Comparison of ENCODE assay signal across 8 cellular contexts in the genomic region with DNA sequence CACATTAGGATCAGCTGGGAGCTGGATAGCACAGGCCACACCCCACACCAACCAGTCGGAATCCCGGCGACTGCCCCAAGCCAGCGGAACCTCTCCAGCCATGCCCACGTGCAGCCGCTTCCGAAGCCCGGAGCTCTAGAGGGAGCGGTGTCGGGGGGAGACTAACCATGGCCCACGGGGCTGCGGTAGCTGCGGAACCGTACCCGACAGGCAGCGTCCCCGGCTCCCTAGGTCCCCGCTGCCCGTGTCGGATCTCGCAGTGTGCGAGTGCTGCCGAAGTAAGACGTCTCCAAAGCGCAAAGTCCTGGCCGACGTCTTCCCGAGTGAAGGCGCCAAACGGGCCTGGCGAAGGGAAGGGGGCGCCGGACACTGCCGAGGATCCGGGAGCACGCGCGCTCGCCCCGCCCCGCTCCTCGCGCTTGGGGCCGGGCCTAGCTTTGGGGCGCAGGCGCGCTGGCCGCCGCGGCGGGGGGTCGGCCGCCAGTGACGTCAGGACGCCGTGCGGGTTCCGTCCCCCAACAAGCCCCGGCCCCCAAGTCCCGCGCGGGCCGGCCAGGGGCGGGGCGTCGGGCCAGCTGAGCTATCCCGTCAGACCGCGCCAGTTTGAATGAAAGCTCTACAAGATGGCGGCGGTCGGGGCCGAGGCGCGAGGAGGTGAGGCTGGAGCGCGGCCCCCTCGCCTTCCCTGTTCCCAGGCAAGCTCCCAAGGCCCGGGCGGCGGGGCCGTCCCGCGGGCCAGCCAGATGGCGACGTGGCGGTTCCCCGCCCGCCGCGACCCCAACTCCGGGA. TPM values are rescaled to one million over a fixed set of nuclear protein-coding genes. Genes with fewer than 3 reads are reported as not detected.
DNase-seq lines count a peak whose midpoint lies in the region; ATAC-seq and TF ChIP-seq lines count a peak whose summit lies in the region.

A gene with protein sequence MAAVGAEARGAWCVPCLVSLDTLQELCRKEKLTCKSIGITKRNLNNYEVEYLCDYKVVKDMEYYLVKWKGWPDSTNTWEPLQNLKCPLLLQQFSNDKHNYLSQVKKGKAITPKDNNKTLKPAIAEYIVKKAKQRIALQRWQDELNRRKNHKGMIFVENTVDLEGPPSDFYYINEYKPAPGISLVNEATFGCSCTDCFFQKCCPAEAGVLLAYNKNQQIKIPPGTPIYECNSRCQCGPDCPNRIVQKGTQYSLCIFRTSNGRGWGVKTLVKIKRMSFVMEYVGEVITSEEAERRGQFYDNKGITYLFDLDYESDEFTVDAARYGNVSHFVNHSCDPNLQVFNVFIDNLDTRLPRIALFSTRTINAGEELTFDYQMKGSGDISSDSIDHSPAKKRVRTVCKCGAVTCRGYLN (plus strand): TSS at position 601 of the 789 bp plus-strand sequence. CDS start 23 bp downstream, at position 624.

- TF ChIP-seq CTCF in GM10248 (IDR thresholded peaks at IDR 0.05; ENCODE audit: control extremely low read depth, extremely low read depth, low read depth, missing control alignments) (peak; percentile 12), SK-N-SH (IDR thresholded peaks at IDR 0.05) (0 out of 2 replicates have a peak, but pooled peaks have one; percentile 18), suprapubic skin (IDR thresholded peaks at IDR 0.05) (no peak)

- peak within 1 kb of the TSS; percentile 90 for H3K9ac ChIP-seq in SK-N-SH

- H3K27ac ChIP-seq in SK-N-SH (ENCODE audit: low read depth in 2 of 2, low read length in 1 of 2) (peak within 1 kb of the TSS; percentile 94 to 96), suprapubic skin (peak within 1 kb of the TSS; percentile 88)

- TF ChIP-seq EP300 in SK-N-SH (IDR thresholded peaks at IDR 0.05; ENCODE audit: borderline replicate concordance in 1 of 2, low read depth in 1 of 2, low read length in 1 of 2) (no peak), suprapubic skin (IDR thresholded peaks at IDR 0.05) (no peak)

- 0% methylated on average over 6 of the region's 92 CpGs for WGBS in SK-N-SH (ENCODE audit: low lambda C conversion rate)
- WGBS in suprapubic skin = 0% methylated on average over 8 of the region's 92 CpGs

- no peak for TF ChIP-seq RAD21 in SK-N-SH (IDR thresholded peaks at IDR 0.05; ENCODE audit: low read length)

- POLR2A ChIA-PET in GM10248 (lab: Yijun Ruan, JAX) = interaction anchor here (1.0 to 1.7 kb wide), 3 partner anchors 40 to 81 kb away, joined by 4 to 7 read pairs (median 4); a partner anchor contains a TSS
- POLR2A ChIA-PET in SK-N-SH (lab: Yijun Ruan, JAX) = interaction anchor here (0.8 to 2.8 kb wide), 5 partner anchors 9 to 81 kb away, joined by 3 to 36 read pairs (median 12); a partner anchor contains a TSS

- H3K4me2 ChIP-seq in SK-N-SH = peak within 1 kb of the TSS; percentile 91

- H3K79me2 ChIP-seq in SK-N-SH (ENCODE audit: insufficient read depth) = peaks cover 79% of the 10 kb centered on the region

- no peaks in the 10 kb centered on the region for H4K20me1 ChIP-seq in SK-N-SH (ENCODE audit: insufficient read depth)

- H3K4me1 ChIP-seq in SK-N-SH (ENCODE audit: control insufficient read depth in 1 of 2, insufficient read depth in 2 of 2, low read depth in 1 of 2, low read length in 1 of 2) (peaks cover 18 to 19% of the 10 kb centered on the region in 2 experiments; a peak in 3 of 4 replicates), suprapubic skin (peaks cover 32% of the 10 kb centered on the region)

- peak; percentile 92 for ATAC-seq in HG02610 (IDR thresholded peaks at IDR 0.05; ENCODE audit: unreplicated experiment)

- H3K9me2 ChIP-seq in SK-N-SH = no peaks in the 10 kb centered on the region

- DNase-seq in GM10248 (ENCODE audit: extremely low spot score) = peak; percentile 100
- peak; percentile 86 for DNase-seq in NCI-H1092 (lab: John Stamatoyannopoulos, UW)
- DNase-seq in SK-N-SH = peak; percentile 100
- DNase-seq in activated naive CD4-positive, alpha-beta T cell treated with anti-CD3 and anti-CD28 coated beads, Interleukin-2, amount 50 U/mL, for 16 hours = peak; percentile 95
- DNase-seq in germinal center (ENCODE audit: low spot score) = peak; percentile 99
- DNase-seq in nucleus accumbens (lab: John Stamatoyannopoulos, UW) = peak; percentile 40 to 97 (median 91)
- DNase-seq in suprapubic skin (ENCODE audit: low spot score in 2 of 2) = peak; percentile 96

- H3F3A ChIP-seq in SK-N-SH (replicated peaks; ENCODE audit: insufficient read depth) = peaks cover 8% of the 10 kb centered on the region

- peak; percentile 5 to 63 for TF ChIP-seq POLR2A in suprapubic skin (IDR thresholded peaks at IDR 0.05)

- CTCF ChIA-PET in GM10248 (lab: Yijun Ruan, JAX) = interaction anchor here (1.0 to 2.9 kb wide), 16 partner anchors 8 to 269 kb away, joined by 3 to 11 read pairs (median 4); a partner anchor contains a TSS
- CTCF ChIA-PET in SK-N-SH (lab: Yijun Ruan, JAX) = interaction anchor here (0.8 to 1.7 kb wide), 6 partner anchors 9 to 381 kb away, joined by 3 to 8 read pairs (median 4); a partner anchor contains a TSS

- H3K36me3 ChIP-seq in SK-N-SH (replicated peaks in 1 of 2; ENCODE audit: control insufficient read depth in 1 of 2, insufficient read depth in 2 of 2, low read length in 1 of 2) (peaks cover 11 to 16% of the 10 kb centered on the region in 2 experiments), suprapubic skin (no peaks in the 10 kb centered on the region)

- no peaks in the 10 kb centered on the region for H3K27me3 ChIP-seq in SK-N-SH (ENCODE audit: insufficient read depth)
- H3K27me3 ChIP-seq in suprapubic skin = no peaks in the 10 kb centered on the region

- H3K9me3 ChIP-seq in SK-N-SH (no peaks in the 10 kb centered on the region), suprapubic skin (no peaks in the 10 kb centered on the region)

- peak within 1 kb of the TSS; percentile 82 for H2AFZ ChIP-seq in SK-N-SH (ENCODE audit: low read depth)

- H3K4me3 ChIP-seq in SK-N-SH (ENCODE audit: low read depth in 2 of 2, low read length in 1 of 2) (peak within 1 kb of the TSS; percentile 88 to 97), suprapubic skin (peak within 1 kb of the TSS; percentile 72)

TF ChIP-seq in SK-N-SH, 30 proteins besides CTCF, POLR2A, EP300 and RAD21 (continues in another document):
- TF ChIP-seq, protein P1, sequence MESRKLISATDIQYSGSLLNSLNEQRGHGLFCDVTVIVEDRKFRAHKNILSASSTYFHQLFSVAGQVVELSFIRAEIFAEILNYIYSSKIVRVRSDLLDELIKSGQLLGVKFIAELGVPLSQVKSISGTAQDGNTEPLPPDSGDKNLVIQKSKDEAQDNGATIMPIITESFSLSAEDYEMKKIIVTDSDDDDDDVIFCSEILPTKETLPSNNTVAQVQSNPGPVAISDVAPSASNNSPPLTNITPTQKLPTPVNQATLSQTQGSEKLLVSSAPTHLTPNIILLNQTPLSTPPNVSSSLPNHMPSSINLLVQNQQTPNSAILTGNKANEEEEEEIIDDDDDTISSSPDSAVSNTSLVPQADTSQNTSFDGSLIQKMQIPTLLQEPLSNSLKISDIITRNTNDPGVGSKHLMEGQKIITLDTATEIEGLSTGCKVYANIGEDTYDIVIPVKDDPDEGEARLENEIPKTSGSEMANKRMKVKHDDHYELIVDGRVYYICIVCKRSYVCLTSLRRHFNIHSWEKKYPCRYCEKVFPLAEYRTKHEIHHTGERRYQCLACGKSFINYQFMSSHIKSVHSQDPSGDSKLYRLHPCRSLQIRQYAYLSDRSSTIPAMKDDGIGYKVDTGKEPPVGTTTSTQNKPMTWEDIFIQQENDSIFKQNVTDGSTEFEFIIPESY (IDR thresholded peaks at IDR 0.05; ENCODE audit: borderline replicate concordance, low read depth) = peak; percentile 91
- TF ChIP-seq, protein P2, sequence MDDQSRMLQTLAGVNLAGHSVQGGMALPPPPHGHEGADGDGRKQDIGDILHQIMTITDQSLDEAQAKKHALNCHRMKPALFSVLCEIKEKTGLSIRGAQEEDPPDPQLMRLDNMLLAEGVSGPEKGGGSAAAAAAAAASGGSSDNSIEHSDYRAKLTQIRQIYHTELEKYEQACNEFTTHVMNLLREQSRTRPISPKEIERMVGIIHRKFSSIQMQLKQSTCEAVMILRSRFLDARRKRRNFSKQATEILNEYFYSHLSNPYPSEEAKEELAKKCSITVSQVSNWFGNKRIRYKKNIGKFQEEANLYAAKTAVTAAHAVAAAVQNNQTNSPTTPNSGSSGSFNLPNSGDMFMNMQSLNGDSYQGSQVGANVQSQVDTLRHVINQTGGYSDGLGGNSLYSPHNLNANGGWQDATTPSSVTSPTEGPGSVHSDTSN (IDR thresholded peaks at IDR 0.05) = peak; percentile 68
- no peak for TF ChIP-seq RCOR1 (IDR thresholded peaks at IDR 0.05; ENCODE audit: low read length)
- TF ChIP-seq FOXM1 (IDR thresholded peaks at IDR 0.05; ENCODE audit: low read depth) = no peak
- 0 out of 2 replicates have a peak, but pooled peaks have one; percentile 22 for TF ChIP-seq RFX5 (IDR thresholded peaks at IDR 0.05; ENCODE audit: low read length)
- TF ChIP-seq SMC3 (IDR thresholded peaks at IDR 0.05; ENCODE audit: low read depth, low read length) = no peak
- TF ChIP-seq ELF1 (IDR thresholded peaks at IDR 0.05) = peak; percentile 13; the same call in 1 of the 2 replicates
- peak; percentile 94 for TF ChIP-seq MXI1 (IDR thresholded peaks at IDR 0.05; ENCODE audit: low read depth, low read length)
- TF ChIP-seq, protein P3, sequence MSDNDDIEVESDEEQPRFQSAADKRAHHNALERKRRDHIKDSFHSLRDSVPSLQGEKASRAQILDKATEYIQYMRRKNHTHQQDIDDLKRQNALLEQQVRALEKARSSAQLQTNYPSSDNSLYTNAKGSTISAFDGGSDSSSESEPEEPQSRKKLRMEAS (IDR thresholded peaks at IDR 0.05; ENCODE audit: low read depth) = peak; percentile 93

RNA-seq across cellular contexts. Expression of the gene that starts here (rescaled TPM):
- 4.6 and 4.9 TPM in 2 replicates for polyA plus RNA-seq in SK-N-SH (2012; rRNA removed)
- 7.0 and 7.1 TPM in 2 replicates for polyA plus RNA-seq in SK-N-SH (2012; cell fraction: cytosol; rRNA removed)
- 1.4 and 2.4 TPM in 2 replicates for polyA plus RNA-seq in SK-N-SH (2012; cell fraction: nucleus; rRNA removed)
- total RNA-seq in suprapubic skin = 10 to 100 TPM in 1 of 4 donors, 1 to 10 TPM in 3; 2.3 to 11.2 (median 5.9) TPM

Comparison
In these comparisons a context has a peak if more than half of its experiments do, and no peak if none do; other contexts are left out.
1. Peak in every context shown above with its lines: DNase-seq, ATAC-seq, H3K4me3 ChIP-seq and H3K27ac ChIP-seq.
2. CTCF ChIP-seq: peak in GM10248 (single experiment) and SK-N-SH (single experiment); none in suprapubic skin (0 of 2).